Comparison of ENCODE assay signal across 8 cellular contexts in genomic region chr12:46219892-46220655, GRCh38. TPM values are rescaled to one million over a fixed set of nuclear protein-coding genes. Genes with fewer than 3 reads are reported as not detected.
DNase-seq lines count a peak whose midpoint lies in the region; ATAC-seq lines count a peak whose summit lies in the region.

No MANE protein-coding gene starts in this region.

- H3K4me3 ChIP-seq in adipocyte (ENCODE audit: low read length) (peak overlapping the region; percentile 42), mesenchymal stem cell (ENCODE audit: insufficient read depth in 1 of 2, low read depth in 1 of 2, low read length in 2 of 2) (no peak overlapping the region)

- peak; percentile 5 for DNase-seq in GDM1 (lab: John Stamatoyannopoulos, UW)
- peak; percentile 59 for DNase-seq in T follicular helper cell (ENCODE audit: low read depth)
- DNase-seq in adipocyte (ENCODE audit: low read depth) = peak; percentile 74
- peak; percentile 80 for DNase-seq in mesenchymal stem cell
- DNase-seq in stimulated activated naive CD4-positive, alpha-beta T cell treated with Interleukin-2 at 50 U/mL for 16 hours (lab: John Stamatoyannopoulos, UW) = peak; percentile 68
- DNase-seq in DMS153 treated with DMSO at 0.1 percent for 48 hours (lab: John Stamatoyannopoulos, UW; ENCODE audit: unreplicated experiment) = no peak
- no peak for DNase-seq in middle frontal gyrus (ENCODE audit: extremely low spot score, low spot score)

- ATAC-seq in HG02642 (IDR thresholded peaks at IDR 0.05; ENCODE audit: poor library complexity, unreplicated experiment) = no peak

- no peak overlapping the region for H4K8ac ChIP-seq in mesenchymal stem cell (ENCODE audit: low read length)

- H2AFZ ChIP-seq in mesenchymal stem cell (ENCODE audit: low read depth, low read length) = no peak overlapping the region

- H3K9ac ChIP-seq in adipocyte (ENCODE audit: low read length) = peak overlapping the region; percentile 49
- H3K9ac ChIP-seq in mesenchymal stem cell (ENCODE audit: low read length) = peak overlapping the region; percentile 61

- no peak overlapping the region for H2BK5ac ChIP-seq in mesenchymal stem cell (ENCODE audit: low read depth, low read length, poor library complexity, severe bottlenecking)

- H3K36me3 ChIP-seq in adipocyte (ENCODE audit: control insufficient read depth, insufficient read depth, low read length, severe bottlenecking) (no peaks in the 10 kb centered on the region), mesenchymal stem cell (ENCODE audit: control insufficient read depth in 1 of 2, insufficient read depth in 2 of 2, low read depth in 1 of 2, low read length in 2 of 2) (peaks cover 0 to 10% of the 10 kb centered on the region in 2 experiments)

- 50% methylated on average over 8 of the region's 10 CpGs for WGBS in mesenchymal stem cell

- H2AK5ac ChIP-seq in mesenchymal stem cell (ENCODE audit: low read length, severe bottlenecking) = no peak overlapping the region

- no peak overlapping the region for H2BK12ac ChIP-seq in mesenchymal stem cell (ENCODE audit: low read length in 2 of 2)

- H3K18ac ChIP-seq in mesenchymal stem cell (ENCODE audit: low read depth in 1 of 2, low read length in 2 of 2) = no peak overlapping the region

- H3K4me1 ChIP-seq in adipocyte (ENCODE audit: control insufficient read depth, insufficient read depth, low read length) (peaks cover 38% of the 10 kb centered on the region), mesenchymal stem cell (ENCODE audit: control insufficient read depth, insufficient read depth, low read depth, low read length) (peaks cover 3% of the 10 kb centered on the region)

- no peak overlapping the region for H3K23ac ChIP-seq in mesenchymal stem cell (ENCODE audit: low read length in 2 of 2)

- peaks cover 27% of the 10 kb centered on the region for H3K79me1 ChIP-seq in mesenchymal stem cell (replicated peaks; ENCODE audit: low read length, poor library complexity, severe bottlenecking)

- H3K4me2 ChIP-seq in mesenchymal stem cell (ENCODE audit: low read length, poor library complexity, severe bottlenecking) = no peak overlapping the region

- H2BK15ac ChIP-seq in mesenchymal stem cell (ENCODE audit: low read depth, poor library complexity, severe bottlenecking) = no peak overlapping the region

- H3K9me3 ChIP-seq in adipocyte (ENCODE audit: control insufficient read depth, low read length) (no peaks in the 10 kb centered on the region), mesenchymal stem cell (ENCODE audit: control insufficient read depth, low read length) (no peaks in the 10 kb centered on the region)

- H4K91ac ChIP-seq in mesenchymal stem cell (ENCODE audit: low read length) = no peak overlapping the region

- peak overlapping the region; percentile 60 for H3K27ac ChIP-seq in mesenchymal stem cell (ENCODE audit: low read length, poor library complexity, severe bottlenecking)

- H3K27me3 ChIP-seq in adipocyte (replicated peaks; ENCODE audit: control insufficient read depth, insufficient read depth, low read length) (no peaks in the 10 kb centered on the region), mesenchymal stem cell (ENCODE audit: control insufficient read depth in 1 of 2, insufficient read depth in 1 of 2, low read length in 2 of 2) (no peaks in the 10 kb centered on the region)

- H3K14ac ChIP-seq in mesenchymal stem cell (ENCODE audit: low read length in 2 of 2) = no peak overlapping the region

- no peak overlapping the region for H2BK120ac ChIP-seq in mesenchymal stem cell (ENCODE audit: low read depth, low read length)

- no peak overlapping the region for H3K4ac ChIP-seq in mesenchymal stem cell (ENCODE audit: low read depth in 1 of 2, low read length in 2 of 2)

RNA-seq across cellular contexts. Expression of gene SLC38A1, which starts 48.8 kb away (rescaled TPM):
- polyA plus RNA-seq in mesenchymal stem cell (2013, experiment 1 of 2) = 56.2 TPM
- polyA plus RNA-seq in mesenchymal stem cell (2013, experiment 2 of 2) = 58.3 TPM

Comparison
In these comparisons a context has a peak if more than half of its experiments do, and no peak if none do; other contexts are left out.
1. DNase-seq: peak in GDM1 (single experiment), T follicular helper cell (single experiment), adipocyte (single experiment), mesenchymal stem cell (single experiment) and stimulated activated naive CD4-positive, alpha-beta T cell treated with Interleukin-2 at 50 U/mL for 16 hours (single experiment); none in DMS153 treated with DMSO at 0.1 percent for 48 hours (single experiment) and middle frontal gyrus (single experiment).